ENCODE assay signal across 2 cellular contexts in genomic region chr16:88078111-88078775, GRCh38.
TF ChIP-seq lines count a peak whose summit lies in the region.

No MANE protein-coding gene starts in this region.

TF ChIP-seq in A549, 52 proteins besides CTCF, POLR2A, EP300 and RAD21 (continued from another document):
- no peak for TF ChIP-seq USF2 (IDR thresholded peaks at IDR 0.05)
- no peak for TF ChIP-seq CEBPB (IDR thresholded peaks at IDR 0.05)
- no peak for TF ChIP-seq ZNF302 (CRISPR knock-in tag; IDR thresholded peaks at IDR 0.05)
- no peak for TF ChIP-seq PBX3 (IDR thresholded peaks at IDR 0.05)
- no peak for TF ChIP-seq CBX2 (IDR thresholded peaks at IDR 0.05; ENCODE audit: borderline replicate concordance, low read depth)
TF ChIP-seq in A549: peak in this region for 0.

TF ChIP-seq in SK-N-SH, 30 proteins besides CTCF, POLR2A, EP300 and RAD21 (continued from another document):
- no peak for TF ChIP-seq GABPA (IDR thresholded peaks at IDR 0.05; ENCODE audit: low read depth)
- TF ChIP-seq SMC3 (IDR thresholded peaks at IDR 0.05; ENCODE audit: low read depth, low read length) = no peak
- TF ChIP-seq RFX5 (IDR thresholded peaks at IDR 0.05; ENCODE audit: low read length) = no peak
